Comparison of ENCODE assay signal across 23 cellular contexts in genomic region chr11:133388975-133389568, GRCh38.
DNase-seq lines count a peak whose midpoint lies in the region; ATAC-seq and TF ChIP-seq lines count a peak whose summit lies in the region.
"Had no signal": no experiment of that assay in that cellular context is flagged by ENCODE, and none has a peak within 500 bp of the region (broad histone marks: within the 10 kb centered on the region; RNA-seq: fewer than 3 reads in every experiment).

No MANE protein-coding gene starts in this region.

- no peaks in the 10 kb centered on the region for H3K36me3 ChIP-seq in left lung

- no peak overlapping the region for H3K27ac ChIP-seq in left lung
- H3K27ac ChIP-seq: PC-9, RWPE1 had no signal

- no peak overlapping the region for H3K4me3 ChIP-seq in left lung
- H3K4me3 ChIP-seq: PC-9 had no signal

- no peaks in the 10 kb centered on the region for H3K27me3 ChIP-seq in left lung

- no peak for TF ChIP-seq CTCF in left lung (IDR thresholded peaks at IDR 0.05)

- intact Hi-C loops in left lung (cut with DNase I): no loop called here

- H3K4me1 ChIP-seq in left lung: no peaks in the 10 kb centered on the region

- H3K9me3 ChIP-seq in left lung: no peaks in the 10 kb centered on the region

- ATAC-seq in GM18511 (IDR thresholded peaks at IDR 0.05; ENCODE audit: unreplicated experiment) (peak; percentile 52), GM21526 (IDR thresholded peaks at IDR 0.05; ENCODE audit: low FRiP score, unreplicated experiment) (peak; percentile 76), HG03432 (IDR thresholded peaks at IDR 0.05; ENCODE audit: unreplicated experiment) (peak; percentile 56), left lung (peak; percentile 17)
- ATAC-seq: HCT116, SK-N-SH treated with all-trans-retinoic acid at 6 μM for 48 hours, T-cell had no signal

- DNase-seq in left lung (no peak), NCI-H2029 (lab: John Stamatoyannopoulos, UW) (no peak), mesenteric fat pad (ENCODE audit: low spot score) (no peak)
- no peak for DNase-seq in stimulated activated CD4-positive, alpha-beta T cell treated with anti-CD3 and anti-CD28 coated beads, Interleukin-4, amount 100 ng/mL, for 24 hours
- DNase-seq: C1 segment of cervical spinal cord; CD8-positive, alpha-beta memory T cell; DMS79 treated with DMSO at 0.1 percent for 48 hours; GOT3; KG1; MV-4-11; NCI-H1417; NCI-H187 treated with DMSO at 0.1 percent for 48 hours; NCI-H345; NCI-H524 treated with DMSO at 0.1 percent for 48 hours; PC-9; SIG-M5; T-cell had no signal

Comparison
In these comparisons a context has a peak if more than half of its experiments do, and no peak if none do; other contexts are left out.
1. ATAC-seq: peak in every context shown above with its lines; median percentile 76 in GM21526; 56 in HG03432; 52 in GM18511; 17 in left lung.